8 cellular contexts compared by ENCODE assay signal in genomic region chr2:70190413-70191243, GRCh38. TPM values are rescaled to one million over a fixed set of nuclear protein-coding genes. Genes with fewer than 3 reads are reported as not detected.
DNase-seq lines count a peak whose midpoint lies in the region; ATAC-seq lines count a peak whose summit lies in the region.

TSS of gene C2orf42 (minus strand) at chr2:70191019. CDS start at chr2:70181985, 9,034 bp downstream.

- H3K18ac ChIP-seq in mesendoderm (ENCODE audit: low read length) = peak within 1 kb of the TSS; percentile 75

- in situ Hi-C loops in Caki2 (cut with HindIII; ENCODE audit: low pct_unique_long_range_greater_than_20kb, low sequenced_read_pairs) = no loop called here

- WGBS in mesendoderm (ENCODE audit: extremely low coverage, insufficient coverage, low lambda C conversion rate) = no CpG with 5 or more reads among the region's 61 CpGs

- no peak within 1 kb of the TSS for H2BK120ac ChIP-seq in mesendoderm (ENCODE audit: low read depth, low read length)

- no peak within 1 kb of the TSS for H2BK15ac ChIP-seq in mesendoderm (replicated peaks; ENCODE audit: low read depth)

- H3K79me2 ChIP-seq in mesendoderm (ENCODE audit: control insufficient read depth, insufficient read depth, low read length) = no peaks in the 10 kb centered on the region

- H2BK5ac ChIP-seq in mesendoderm (ENCODE audit: low read length) = peak within 1 kb of the TSS; percentile 88

- H3K27me3 ChIP-seq in NT2/D1 (ENCODE audit: insufficient read depth, insufficient read length) (no peaks in the 10 kb centered on the region), endocrine pancreas (ENCODE audit: control insufficient read depth, insufficient read depth, low read length) (no peaks in the 10 kb centered on the region), mesendoderm (ENCODE audit: insufficient read depth, low read length, poor library complexity) (no peaks in the 10 kb centered on the region)

- peak within 1 kb of the TSS; percentile 59 for H4K5ac ChIP-seq in mesendoderm (ENCODE audit: low read length)

- H3K36me3 Mint-ChIP-seq in activated CD8-positive, alpha-beta memory T cell treated with anti-CD3 and anti-CD28 coated beads, Interleukin-2, amount 10 ng/mL, durations not matched to agents 7 days and 5 days = peaks cover 5% of the 10 kb centered on the region

- H3K4me2 ChIP-seq in mesendoderm (ENCODE audit: low read length) = peak within 1 kb of the TSS; percentile 58

- peak within 1 kb of the TSS; percentile 98 for H3K56ac ChIP-seq in mesendoderm (ENCODE audit: low read length)

- peak within 1 kb of the TSS; percentile 48 for H3K23ac ChIP-seq in mesendoderm (ENCODE audit: low read length)

- peak within 1 kb of the TSS; percentile 93 for H3K27ac ChIP-seq in mesendoderm (ENCODE audit: low read depth, low read length)

- H3K4me3 ChIP-seq in NT2/D1 (ENCODE audit: insufficient read length, low read depth) = peak within 1 kb of the TSS; percentile 86
- peak within 1 kb of the TSS; percentile 92 for H3K4me3 ChIP-seq in endocrine pancreas (ENCODE audit: control insufficient read depth, insufficient read depth, low read length)
- peak within 1 kb of the TSS; percentile 78 for H3K4me3 ChIP-seq in mesendoderm (ENCODE audit: low read length)

- DNase-seq in Caki2 (ENCODE audit: low read depth) (peak; percentile 98), HUDEP-2 (lab: John Stamatoyannopoulos, UW; ENCODE audit: unreplicated experiment in 76 of 76) (peak; percentile 24 to 96 (median 90)), NT2/D1 (ENCODE audit: low read depth, low spot score) (peak; percentile 94), mesendoderm (peak; percentile 99)
- DNase-seq in activated CD8-positive, alpha-beta memory T cell treated with anti-CD3 and anti-CD28 coated beads, Interleukin-2, amount 10 ng/mL, durations not matched to agents 7 days and 5 days = peak; percentile 97
- DNase-seq in stimulated activated CD8-positive, alpha-beta memory T cell treated with anti-CD3 and anti-CD28 coated beads, Interleukin-15, amount 100 ng/mL, for 1 hour (ENCODE audit: low read depth) = peak; percentile 88

- H2AK5ac ChIP-seq in mesendoderm (ENCODE audit: low read length) = no peak within 1 kb of the TSS

- no peaks in the 10 kb centered on the region for H3K4me1 ChIP-seq in NT2/D1 (ENCODE audit: insufficient read depth, insufficient read length)
- H3K4me1 ChIP-seq in endocrine pancreas (ENCODE audit: control insufficient read depth, insufficient read depth, low read length) = no peaks in the 10 kb centered on the region
- H3K4me1 ChIP-seq in mesendoderm (ENCODE audit: control insufficient read depth, low read depth, low read length) = no peaks in the 10 kb centered on the region

- peak within 1 kb of the TSS; percentile 88 for H3K4me3 Mint-ChIP-seq in activated CD8-positive, alpha-beta memory T cell treated with anti-CD3 and anti-CD28 coated beads, Interleukin-2, amount 10 ng/mL, durations not matched to agents 7 days and 5 days

- peak within 1 kb of the TSS; percentile 93 for H3K27ac Mint-ChIP-seq in activated CD8-positive, alpha-beta memory T cell treated with anti-CD3 and anti-CD28 coated beads, Interleukin-2, amount 10 ng/mL, durations not matched to agents 7 days and 5 days

- H4K8ac ChIP-seq in mesendoderm (ENCODE audit: low read depth, low read length) = peak within 1 kb of the TSS; percentile 89

- ATAC-seq in GM21381 (IDR thresholded peaks at IDR 0.05; ENCODE audit: unreplicated experiment) = peak; percentile 83
- ATAC-seq in activated CD8-positive, alpha-beta memory T cell treated with anti-CD3 and anti-CD28 coated beads, Interleukin-2, amount 10 ng/mL, durations not matched to agents 7 days and 5 days = peak; percentile 88

- no peaks in the 10 kb centered on the region for H3K79me1 ChIP-seq in mesendoderm (ENCODE audit: low read length)

- H3K4me1 Mint-ChIP-seq in activated CD8-positive, alpha-beta memory T cell treated with anti-CD3 and anti-CD28 coated beads, Interleukin-2, amount 10 ng/mL, durations not matched to agents 7 days and 5 days = peaks cover 20% of the 10 kb centered on the region

- peak within 1 kb of the TSS; percentile 83 for H3K9ac ChIP-seq in NT2/D1 (ENCODE audit: insufficient read length, low read depth)
- H3K9ac ChIP-seq in endocrine pancreas (ENCODE audit: control insufficient read depth, insufficient read depth, low read length) = peak within 1 kb of the TSS; percentile 66
- H3K9ac ChIP-seq in mesendoderm (ENCODE audit: low read length) = peak within 1 kb of the TSS; percentile 87

- no peaks in the 10 kb centered on the region for H3K9me3 Mint-ChIP-seq in activated CD8-positive, alpha-beta memory T cell treated with anti-CD3 and anti-CD28 coated beads, Interleukin-2, amount 10 ng/mL, durations not matched to agents 7 days and 5 days (ENCODE audit: low read depth)

- H3K9me3 ChIP-seq in NT2/D1 (ENCODE audit: insufficient read depth, low read length) (no peaks in the 10 kb centered on the region), endocrine pancreas (ENCODE audit: control insufficient read depth, low read length) (no peaks in the 10 kb centered on the region)

- no peaks in the 10 kb centered on the region for H3K36me3 ChIP-seq in NT2/D1 (ENCODE audit: insufficient read depth, insufficient read length, low read length)
- H3K36me3 ChIP-seq in endocrine pancreas (ENCODE audit: control insufficient read depth, insufficient read depth, low read length) = no peaks in the 10 kb centered on the region
- H3K36me3 ChIP-seq in mesendoderm (ENCODE audit: control insufficient read depth, insufficient read depth, low read length) = no peaks in the 10 kb centered on the region

- peak within 1 kb of the TSS; percentile 25 for H3K4ac ChIP-seq in mesendoderm (ENCODE audit: low read depth, low read length)

- CTCF ChIA-PET in activated CD8-positive, alpha-beta memory T cell treated with anti-CD3 and anti-CD28 coated beads, Interleukin-2, amount 10 ng/mL, durations not matched to agents 7 days and 5 days (lab: Charles Lee) = interaction anchor here (0.8 to 2.9 kb wide), 13 partner anchors 10 to 278 kb away, joined by 3 to 14 read pairs (median 3); partner anchors contain the start of genes FAM136A, MXD1, PCYOX1 and SNRPG

- H3K27me3 Mint-ChIP-seq in activated CD8-positive, alpha-beta memory T cell treated with anti-CD3 and anti-CD28 coated beads, Interleukin-2, amount 10 ng/mL, durations not matched to agents 7 days and 5 days = no peaks in the 10 kb centered on the region

RNA-seq across cellular contexts. Expression of gene C2orf42, which starts in this region (rescaled TPM):
- total RNA-seq in Caki2 (2014; rRNA removed; shearing (Covaris generic); ENCODE audit: low replicate concordance) = 12.7 and 14.0 TPM in 2 replicates
- total RNA-seq in activated CD8-positive, alpha-beta memory T cell treated with anti-CD3 and anti-CD28 coated beads, Interleukin-2, amount 10 ng/mL, durations not matched to agents 7 days and 5 days = 10 to 100 TPM; 26.6 to 28.6 TPM
- 4.5 TPM for polyA plus RNA-seq in mesendoderm (2013, experiment 1 of 2)
- polyA plus RNA-seq in mesendoderm (2013, experiment 2 of 2) = 4.9 TPM

Comparison
In these comparisons a context has a peak if more than half of its experiments do, and no peak if none do; other contexts are left out.
1. Peak in every context shown above with its lines: DNase-seq, ATAC-seq, H3K4me3 ChIP-seq and H3K27ac ChIP-seq.